In the genomic region with DNA sequence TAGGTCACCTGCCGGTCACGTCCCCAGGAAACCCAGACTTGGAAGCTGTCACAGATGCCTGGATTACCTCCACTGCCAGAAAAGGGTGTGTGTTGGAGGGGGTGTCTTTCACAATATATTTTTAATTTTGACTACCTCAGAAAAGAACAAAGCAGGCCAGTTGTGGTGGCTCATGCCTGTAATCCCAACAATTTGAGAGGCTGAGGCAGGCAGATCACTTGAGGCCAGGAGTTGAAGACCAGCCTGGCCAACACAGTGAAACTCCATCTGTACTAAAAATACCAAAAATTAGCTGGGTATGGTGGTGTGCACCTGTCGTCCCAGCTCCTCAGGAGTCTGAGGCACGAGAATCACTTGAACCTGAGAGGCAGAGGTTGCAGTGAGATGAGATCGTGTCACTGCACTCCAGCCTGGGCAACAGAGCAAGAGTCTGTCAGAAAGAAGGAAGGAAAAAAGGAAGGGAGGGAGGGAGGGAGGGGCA, we compare ENCODE assay signal across 6 cellular contexts.
DNase-seq lines count a peak whose midpoint lies in the region; ATAC-seq and TF ChIP-seq lines count a peak whose summit lies in the region.
"Not testable (repeated sequence)": the region's sequence is repeated elsewhere in the genome, so short reads cannot be mapped to it uniquely, and the experiment has no call there.

No MANE protein-coding gene starts in this region.

- not testable (repeated sequence) for H3K9me2 ChIP-seq in HCT116 (ENCODE audit: insufficient read depth)

- H3K27me3 ChIP-seq in HCT116 (ENCODE audit: insufficient read depth, low read length); body of pancreas; liver (ENCODE audit: control insufficient read depth in 4 of 4, insufficient read depth in 4 of 4, low read length in 3 of 4): not testable (repeated sequence)
- peaks cover 12% of the 10 kb centered on the region; the same call in 1 of the 2 replicates for H3K27me3 ChIP-seq in Panc1 (ENCODE audit: control insufficient read depth, insufficient read depth, low read length)

- not testable (repeated sequence) for H3K4me3 Mint-ChIP-seq in osteocyte (ENCODE audit: unreplicated experiment); progenitor cell of endocrine pancreas (ENCODE audit: low read depth)

- CTCF ChIA-PET in HCT116 (lab: Charles Lee) (interaction anchor here (1.1 to 1.7 kb wide), 6 partner anchors 8 to 291 kb away, joined by 3 to 8 read pairs (median 6); no protein-coding TSS in a partner anchor), Panc1 (lab: Charles Lee) (interaction anchor here (0.6 to 1.1 kb wide), 2 partner anchors 8 to 14 kb away, joined by 4 to 7 read pairs; no protein-coding TSS in a partner anchor)

- not testable (repeated sequence) for H3K9ac ChIP-seq in HCT116 (ENCODE audit: low read length); liver (ENCODE audit: low read depth in 1 of 2, low read length in 2 of 2)

- not testable (repeated sequence) for H3K9me3 Mint-ChIP-seq in osteocyte (ENCODE audit: unreplicated experiment); progenitor cell of endocrine pancreas (ENCODE audit: low read depth)

- not testable (repeated sequence) for BruUV-seq in HCT116 (replicated peaks; lab: Mats Ljungman, UMichigan); Panc1 (replicated peaks; lab: Mats Ljungman, UMichigan)

- WGBS in body of pancreas, 2 donors: 25 to 32% methylated on average over 5 of the region's 5 CpGs
- WGBS in liver: 26% methylated on average over 5 of the region's 5 CpGs

- not testable (repeated sequence) for H3K79me2 ChIP-seq in HCT116 (ENCODE audit: insufficient read depth, low read length)

- intact Hi-C loops in HCT116 (cut with micrococcal nuclease): loop anchor here (5.0 kb wide), 1 partner anchor 189 kb away; no protein-coding TSS in a partner anchor
- intact Hi-C loops in Panc1 (cut with micrococcal nuclease; ENCODE audit: unreplicated experiment); body of pancreas (cut with DNase I): not testable (repeated sequence)

- in situ Hi-C loops in Panc1 (cut with HindIII; ENCODE audit: low pct_unique_long_range_greater_than_20kb, low sequenced_read_pairs): not testable (repeated sequence)

- POLR2A ChIA-PET in HCT116 (lab: Charles Lee): interaction anchor here (1.1 to 1.6 kb wide), 2 partner anchors 8 to 10 kb away, joined by 3 to 5 read pairs; no protein-coding TSS in a partner anchor
- POLR2A ChIA-PET in Panc1 (lab: Charles Lee): not testable (repeated sequence)

- peak overlapping the region; percentile 68 for H3K4me2 ChIP-seq in HCT116 (ENCODE audit: low read length)

- not testable (repeated sequence) for H2AFZ ChIP-seq in HCT116 (ENCODE audit: low read depth, low read length, poor library complexity, severe bottlenecking)

- H4K20me1 ChIP-seq in HCT116 (ENCODE audit: insufficient read depth): not testable (repeated sequence)

- H3K4me1 ChIP-seq in HCT116 (ENCODE audit: control insufficient read depth in 1 of 2, insufficient read depth in 2 of 2, low read length in 2 of 2): peaks cover 8 to 11% of the 10 kb centered on the region in 2 experiments
- not testable (repeated sequence) for H3K4me1 ChIP-seq in Panc1 (ENCODE audit: control insufficient read depth, insufficient read depth, low read length); body of pancreas
- H3K4me1 ChIP-seq in liver (ENCODE audit: control insufficient read depth in 4 of 4, insufficient read depth in 4 of 4, low read length in 3 of 4): peaks cover 2 to 12% (median 10%) of the 10 kb centered on the region in 4 donors

- ATAC-seq in HCT116: peak; percentile 25
- peak; percentile 13; the same call in 1 of the 2 replicates for ATAC-seq in Panc1
- not testable (repeated sequence) for ATAC-seq in body of pancreas

- H3K4me3 ChIP-seq in HCT116 (replicated peaks in 1 of 2; ENCODE audit: low read depth in 1 of 2, low read length in 2 of 2); Panc1 (ENCODE audit: low read depth in 2 of 2, low read length in 2 of 2); body of pancreas; liver (ENCODE audit: low read depth in 1 of 3, low read length in 3 of 3): not testable (repeated sequence)

- TF ChIP-seq CTCF in HCT116 (IDR thresholded peaks at IDR 0.05 in 2 of 3, conservative IDR thresholded peaks at IDR 0.05 in 1 of 3; ENCODE audit: borderline replicate concordance in 1 of 3, insufficient read depth in 1 of 3, low read depth in 2 of 3, low read length in 2 of 3); Panc1 (IDR thresholded peaks at IDR 0.05); body of pancreas (IDR thresholded peaks at IDR 0.05); liver (IDR thresholded peaks at IDR 0.05; ENCODE audit: low read depth, low read length, missing input control); osteocyte (IDR thresholded peaks at IDR 0.05); progenitor cell of endocrine pancreas (IDR thresholded peaks at IDR 0.05; ENCODE audit: unreplicated experiment): not testable (repeated sequence)

- H3K27ac Mint-ChIP-seq in osteocyte (ENCODE audit: unreplicated experiment) (peak overlapping the region; percentile 57), progenitor cell of endocrine pancreas (peak overlapping the region; percentile 81)

- H3K4me1 Mint-ChIP-seq in osteocyte (ENCODE audit: unreplicated experiment): peaks cover 17% of the 10 kb centered on the region
- H3K4me1 Mint-ChIP-seq in progenitor cell of endocrine pancreas (ENCODE audit: low read depth): peaks cover 19% of the 10 kb centered on the region

- RAD21 ChIA-PET in HCT116 (lab: Charles Lee; ENCODE audit: low non-redundant PET in 1 of 2, low total read pairs in 2 of 2, uncharacterized antibody in 2 of 2, unreplicated experiment in 2 of 2): not testable (repeated sequence)

- TF ChIP-seq POLR2A in HCT116 (IDR thresholded peaks at IDR 0.05; ENCODE audit: borderline replicate concordance, extremely low read depth, insufficient read depth, insufficient read length); body of pancreas (IDR thresholded peaks at IDR 0.05): not testable (repeated sequence)

- TF ChIP-seq RAD21 in HCT116 (IDR thresholded peaks at IDR 0.05; ENCODE audit: low read depth); liver (IDR thresholded peaks at IDR 0.05): not testable (repeated sequence)

- peaks cover 42% of the 10 kb centered on the region for H3K27me3 Mint-ChIP-seq in osteocyte (ENCODE audit: unreplicated experiment)
- not testable (repeated sequence) for H3K27me3 Mint-ChIP-seq in progenitor cell of endocrine pancreas

- not testable (repeated sequence) for H3K36me3 Mint-ChIP-seq in osteocyte (ENCODE audit: unreplicated experiment); progenitor cell of endocrine pancreas (ENCODE audit: insufficient read depth)

- not testable (repeated sequence) for H3K36me3 ChIP-seq in HCT116 (ENCODE audit: control insufficient read depth in 1 of 2, insufficient read depth in 2 of 2, low read length in 2 of 2); Panc1 (ENCODE audit: control insufficient read depth, insufficient read depth, low read length); body of pancreas (replicated peaks in 1 of 2; ENCODE audit: insufficient read depth in 1 of 2, low read depth in 2 of 2); liver (ENCODE audit: control insufficient read depth in 4 of 4, insufficient read depth in 3 of 4, low read depth in 1 of 4, low read length in 3 of 4)

- H3K9me3 ChIP-seq in HCT116 (ENCODE audit: control insufficient read depth in 1 of 2, insufficient read depth in 1 of 2, low read depth in 1 of 2, low read length in 2 of 2); Panc1 (ENCODE audit: control insufficient read depth, insufficient read depth, low read depth, low read length); body of pancreas; liver (ENCODE audit: control insufficient read depth in 4 of 4, low read length in 3 of 4): not testable (repeated sequence)

- H3K27ac ChIP-seq in HCT116 (ENCODE audit: low read depth, low read length); Panc1 (ENCODE audit: low read length); liver (ENCODE audit: low read depth in 1 of 2, low read length in 2 of 2): not testable (repeated sequence)
- H3K27ac ChIP-seq in body of pancreas: peak overlapping the region in 3 of 4 donors; percentile 29 to 82 (median 64)

- DNase-seq in HCT116 (ENCODE audit: low read depth, low spot score); Panc1 (ENCODE audit: low read depth, low spot score); body of pancreas; osteocyte (ENCODE audit: extremely low spot score, unreplicated experiment); progenitor cell of endocrine pancreas (ENCODE audit: low spot score, unreplicated experiment): not testable (repeated sequence)

TF ChIP-seq in liver, 16 proteins besides CTCF, POLR2A, EP300 and RAD21:
- TF ChIP-seq RXRA (IDR thresholded peaks at IDR 0.05): peak; percentile 81 to 88
